ENCODE assay signal across 1 cellular context in the genomic region with DNA sequence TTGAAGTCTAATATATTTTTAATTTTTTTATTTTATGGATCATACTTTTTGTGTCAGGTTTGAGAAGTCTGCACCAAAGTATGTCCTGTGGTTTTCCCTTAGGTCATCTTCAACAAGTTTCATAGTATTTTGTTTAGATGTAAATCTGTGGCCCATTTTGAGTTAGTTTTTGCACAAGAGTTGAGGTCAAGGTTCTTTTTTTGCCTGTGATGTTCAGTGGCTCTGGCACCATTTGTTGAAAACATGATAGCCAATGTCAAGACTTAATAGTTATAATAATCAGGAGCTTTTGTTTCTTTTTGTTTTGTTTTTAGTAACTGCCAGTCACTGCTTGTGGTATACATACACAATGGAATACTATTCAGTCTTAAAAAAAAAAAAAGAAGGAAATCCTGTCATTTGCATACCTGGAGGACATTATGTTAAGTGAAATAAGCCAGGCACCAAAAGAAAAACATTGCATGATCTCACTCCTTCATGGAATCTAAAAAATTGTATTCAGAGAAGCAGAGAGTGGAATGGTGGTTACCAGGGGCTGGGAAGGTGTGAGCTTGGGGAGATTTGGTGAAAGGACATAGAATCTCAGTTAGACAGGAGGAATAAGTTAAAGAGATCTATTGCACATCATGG.
TF ChIP-seq lines count a peak whose summit lies in the region.

No MANE protein-coding gene starts in this region.

TF ChIP-seq in HepG2, 621 proteins besides CTCF, POLR2A, EP300 and RAD21 (continued from another document):
- TF ChIP-seq, protein P1, sequence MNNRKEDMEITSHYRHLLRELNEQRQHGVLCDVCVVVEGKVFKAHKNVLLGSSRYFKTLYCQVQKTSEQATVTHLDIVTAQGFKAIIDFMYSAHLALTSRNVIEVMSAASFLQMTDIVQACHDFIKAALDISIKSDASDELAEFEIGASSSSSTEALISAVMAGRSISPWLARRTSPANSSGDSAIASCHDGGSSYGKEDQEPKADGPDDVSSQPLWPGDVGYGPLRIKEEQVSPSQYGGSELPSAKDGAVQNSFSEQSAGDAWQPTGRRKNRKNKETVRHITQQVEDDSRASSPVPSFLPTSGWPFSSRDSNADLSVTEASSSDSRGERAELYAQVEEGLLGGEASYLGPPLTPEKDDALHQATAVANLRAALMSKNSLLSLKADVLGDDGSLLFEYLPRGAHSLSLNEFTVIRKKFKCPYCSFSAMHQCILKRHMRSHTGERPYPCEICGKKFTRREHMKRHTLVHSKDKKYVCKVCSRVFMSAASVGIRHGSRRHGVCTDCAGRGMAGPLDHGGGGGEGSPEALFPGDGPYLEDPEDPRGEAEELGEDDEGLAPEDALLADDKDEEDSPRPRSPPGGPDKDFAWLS (CRISPR knock-in tag; IDR thresholded peaks at IDR 0.05; ENCODE audit: borderline replicate concordance) = no peak
- TF ChIP-seq MED8 (CRISPR knock-in tag; IDR thresholded peaks at IDR 0.05; ENCODE audit: insufficient replicate concordance) (no peak), FOXK1 (CRISPR knock-in tag; IDR thresholded peaks at IDR 0.05; ENCODE audit: borderline replicate concordance, low read depth) (no peak)
